8 cellular contexts compared by ENCODE assay signal in genomic region chr1:205430631-205431305, GRCh38. TPM values are rescaled to one million over a fixed set of nuclear protein-coding genes. Genes with fewer than 3 reads are reported as not detected.
A peak's percentile ranks its signal among the peaks of the same experiment; 100 is the strongest.
DNase-seq lines count a peak whose midpoint lies in the region; ATAC-seq and TF ChIP-seq lines count a peak whose summit lies in the region.

No MANE protein-coding gene starts in this region.

- H3K9me3 ChIP-seq in BE2C = no peaks in the 10 kb centered on the region
- no peaks in the 10 kb centered on the region for H3K9me3 ChIP-seq in mammary epithelial cell (replicated peaks; ENCODE audit: insufficient read depth, low read length)

- dilution Hi-C loops in mammary epithelial cell (cut with HindIII; ENCODE audit: low sequenced_read_pairs) = no loop called here

- H3K4me1 ChIP-seq in BE2C (peaks cover 9% of the 10 kb centered on the region), mammary epithelial cell (ENCODE audit: insufficient read depth, low read length) (peaks cover 8% of the 10 kb centered on the region)

- H3K27me3 ChIP-seq in BE2C = no peaks in the 10 kb centered on the region
- H3K27me3 ChIP-seq in mammary epithelial cell (ENCODE audit: insufficient read depth, low read length) = peaks cover 3% of the 10 kb centered on the region

- no peak overlapping the region for H3K9ac ChIP-seq in mammary epithelial cell (ENCODE audit: insufficient read depth, low read length)

- 3% methylated on average over 30 of the region's 36 CpGs for WGBS in mammary epithelial cell (ENCODE audit: low coverage, missing lambda C conversion rate)

- H3K36me3 ChIP-seq in BE2C (no peaks in the 10 kb centered on the region), mammary epithelial cell (ENCODE audit: insufficient read depth, low read length) (no peaks in the 10 kb centered on the region)

- H3K27ac ChIP-seq in mammary epithelial cell (ENCODE audit: insufficient read depth, low read depth, low read length) = no peak overlapping the region

- peak; percentile 45 for ATAC-seq in HG03432 (IDR thresholded peaks at IDR 0.05; ENCODE audit: unreplicated experiment)

- CTCF ChIA-PET in mammary epithelial cell (lab: Charles Lee; ENCODE audit: low non-redundant PET) = interaction anchor here (1.1 to 1.4 kb wide), 2 partner anchors 52 to 77 kb away, joined by 4 to 5 read pairs; no protein-coding TSS in a partner anchor

- no peaks in the 10 kb centered on the region for H4K20me1 ChIP-seq in mammary epithelial cell (ENCODE audit: insufficient read depth, low read length)

- no peaks in the 10 kb centered on the region for H3K79me2 ChIP-seq in mammary epithelial cell (ENCODE audit: insufficient read depth, low read length)

- in situ Hi-C loops in mammary epithelial cell (cut with MboI; ENCODE audit: low sequenced_read_pairs in 2 of 2) = no loop called here

- H3K4me3 ChIP-seq in BE2C (ENCODE audit: low read depth, low read length) = no peak overlapping the region
- H3K4me3 ChIP-seq in WI38 (ENCODE audit: low read depth, low read length) = peak overlapping the region; percentile 48
- H3K4me3 ChIP-seq in mammary epithelial cell (replicated peaks in 1 of 3; ENCODE audit: insufficient read depth in 1 of 3, low read depth in 2 of 3, low read length in 3 of 3) = peak overlapping the region; percentile 26 to 49 (median 47)

- no TSS peak for BruUV-seq in mammary epithelial cell (replicated peaks; lab: Mats Ljungman, UMichigan)

- TF ChIP-seq CTCF in BE2C (IDR thresholded peaks at IDR 0.05; ENCODE audit: low read depth, low read length) (peak; percentile 8; the same call in 1 of the 2 replicates), WI38 (IDR thresholded peaks at IDR 0.05; ENCODE audit: low read depth, low read length) (peak; percentile 80), mammary epithelial cell (conservative IDR thresholded peaks at IDR 0.05 in 1 of 2, IDR thresholded peaks at IDR 0.05 in 1 of 2; ENCODE audit: extremely low read depth in 1 of 2, insufficient read depth in 1 of 2, low read depth in 1 of 2, low read length in 2 of 2) (peak; percentile 92 to 93)

- H3K4me2 ChIP-seq in mammary epithelial cell (ENCODE audit: insufficient read depth, low read depth, low read length) = peak overlapping the region; percentile 90

- no peak for DNase-seq in BE2C
- DNase-seq in mammary epithelial cell = no peak
- peak; percentile 31 for DNase-seq in iris pigment epithelial cell (ENCODE audit: low read depth)
- DNase-seq in stimulated activated CD4-positive, alpha-beta T cell treated with anti-CD3 and anti-CD28 coated beads, Interleukin-12 subunit alpha, Interleukin-12 subunit beta, amount 100 ng/mL, for 24 hours (ENCODE audit: low read depth in 2 of 2) = peak; percentile 18 to 49
- DNase-seq in SKM-1 treated with dmso at 0.1 percent for 144 hours (lab: John Stamatoyannopoulos, UW; ENCODE audit: unreplicated experiment) = no peak
- DNase-seq in NCI-H82 (lab: John Stamatoyannopoulos, UW) = no peak

- intact Hi-C loops in mammary epithelial cell (cut with micrococcal nuclease) = loop anchor here (2.0 kb wide), 1 partner anchor 96 kb away; no protein-coding TSS in a partner anchor

- H2AFZ ChIP-seq in mammary epithelial cell (ENCODE audit: low read depth, low read length) = peak overlapping the region; percentile 85

RNA-seq across cellular contexts. Expression of gene LEMD1, which starts 8.9 kb away (rescaled TPM):
- not detected for polyA plus RNA-seq in BE2C (2012; ENCODE audit: insufficient read depth, insufficient read length, low read depth)
- 1 to 10 TPM; 3.2 to 5.2 TPM for total RNA-seq in mammary epithelial cell
- 4.6 TPM for polyA plus RNA-seq in mammary epithelial cell
- polyA minus RNA-seq in mammary epithelial cell = 2.8 TPM

RNA-seq across cellular contexts. Expression of gene BLACAT1, which starts 25.1 kb away (rescaled TPM):
- not detected for polyA plus RNA-seq in BE2C (2012; ENCODE audit: insufficient read depth, insufficient read length, low read depth)
- total RNA-seq in mammary epithelial cell = 1 to 10 TPM; 1.6 to 2.5 TPM
- polyA plus RNA-seq in mammary epithelial cell = 1.8 TPM
- polyA minus RNA-seq in mammary epithelial cell = 4.4 TPM

Comparison
In these comparisons a context has a peak if more than half of its experiments do, and no peak if none do; other contexts are left out.
1. DNase-seq: peak in iris pigment epithelial cell (single experiment) and stimulated activated CD4-positive, alpha-beta T cell treated with anti-CD3 and anti-CD28 coated beads, Interleukin-12 subunit alpha, Interleukin-12 subunit beta, amount 100 ng/mL, for 24 hours (2 of 2); none in BE2C (single experiment), mammary epithelial cell (single experiment), SKM-1 treated with dmso at 0.1 percent for 144 hours (single experiment) and NCI-H82 (single experiment).
2. CTCF ChIP-seq: peak in every context shown above with its lines; median percentile 92 in mammary epithelial cell; 80 in WI38; 8 in BE2C.